In genomic region chr3:170563712-170564423, GRCh38 we compare ENCODE assay signal across 8 cellular contexts. TPM values are rescaled to one million over a fixed set of nuclear protein-coding genes. Genes with fewer than 3 reads are reported as not detected.
DNase-seq lines count a peak whose midpoint lies in the region; ATAC-seq and TF ChIP-seq lines count a peak whose summit lies in the region.

No MANE protein-coding gene starts in this region.

- 66% methylated on average over 7 of the region's 7 CpGs for WGBS in hepatocyte (ENCODE audit: low lambda C conversion rate, missing lambda C conversion rate)
- WGBS in gastroesophageal sphincter (ENCODE audit: low coverage in 1 of 2), 2 donors = 51 to 55% methylated on average over 6 to 7 of the region's 7 CpGs

- no peak for TF ChIP-seq EP300 in gastroesophageal sphincter (IDR thresholded peaks at IDR 0.05)

- H3K27ac ChIP-seq in hepatocyte = no peak overlapping the region
- H3K27ac ChIP-seq in gastroesophageal sphincter = no peak overlapping the region

- H4K20me1 ChIP-seq in hepatocyte (ENCODE audit: insufficient read depth, poor library complexity, severe bottlenecking) = no peaks in the 10 kb centered on the region

- H3K4me1 Mint-ChIP-seq in effector memory CD8-positive, alpha-beta T cell (ENCODE audit: low read depth in 2 of 2) = peaks cover 6 to 13% of the 10 kb centered on the region in 2 donors

- no peak overlapping the region for H3K4me2 ChIP-seq in hepatocyte

- H3K4me1 ChIP-seq in hepatocyte (ENCODE audit: insufficient read depth) (no peaks in the 10 kb centered on the region), gastroesophageal sphincter (no peaks in the 10 kb centered on the region)

- no peak overlapping the region for H3K4me3 ChIP-seq in hepatocyte
- no peak overlapping the region for H3K4me3 ChIP-seq in gastroesophageal sphincter

- H3K27me3 ChIP-seq in hepatocyte (no peaks in the 10 kb centered on the region), gastroesophageal sphincter (no peaks in the 10 kb centered on the region)

- H3K79me2 ChIP-seq in hepatocyte = no peaks in the 10 kb centered on the region

- TF ChIP-seq CTCF in hepatocyte (IDR thresholded peaks at IDR 0.05; ENCODE audit: poor library complexity) (no peak), gastroesophageal sphincter (IDR thresholded peaks at IDR 0.05) (no peak)

- H3K9me3 Mint-ChIP-seq in effector memory CD8-positive, alpha-beta T cell = no peaks in the 10 kb centered on the region

- H3K27ac Mint-ChIP-seq in effector memory CD8-positive, alpha-beta T cell = peak overlapping the region in 1 of 2 donors; percentile 39

- no peak overlapping the region for H3K4me3 Mint-ChIP-seq in effector memory CD8-positive, alpha-beta T cell

- peak overlapping the region; percentile 49 for H2AFZ ChIP-seq in hepatocyte

- H3K36me3 ChIP-seq in hepatocyte (replicated peaks; ENCODE audit: insufficient read depth, low read depth) = no peaks in the 10 kb centered on the region
- no peaks in the 10 kb centered on the region for H3K36me3 ChIP-seq in gastroesophageal sphincter

- H3K9me2 ChIP-seq in hepatocyte (replicated peaks; ENCODE audit: insufficient read depth) = no peaks in the 10 kb centered on the region

- H3K9me3 ChIP-seq in hepatocyte (ENCODE audit: low read depth) (no peaks in the 10 kb centered on the region), gastroesophageal sphincter (no peaks in the 10 kb centered on the region)

- H3K36me3 Mint-ChIP-seq in effector memory CD8-positive, alpha-beta T cell (ENCODE audit: insufficient read depth) = no peaks in the 10 kb centered on the region

- ATAC-seq in HG02798 (IDR thresholded peaks at IDR 0.05; ENCODE audit: poor library complexity, unreplicated experiment) (peak; percentile 83), gastroesophageal sphincter (no peak)
- ATAC-seq in effector memory CD8-positive, alpha-beta T cell (replicated peaks) = no peak

- DNase-seq in stimulated activated CD4-positive, alpha-beta T cell treated with anti-CD3 and anti-CD28 coated beads, Interleukin-1b, Interleukin-23, amount 100 ng/mL, for 48 hours = peak; percentile 29
- no peak for DNase-seq in stimulated activated CD4-positive, alpha-beta T cell treated with anti-CD3 and anti-CD28 coated beads, Interleukin-4, amount 100 ng/mL, for 4 hours
- DNase-seq in NOMO-1 treated with dmso at 0.1 percent for 144 hours (lab: John Stamatoyannopoulos, UW; ENCODE audit: unreplicated experiment) (peak; percentile 8), hepatocyte (ENCODE audit: low spot score) (peak; percentile 14)
- DNase-seq in activated effector memory CD4-positive, alpha-beta T cell treated with anti-CD3 and anti-CD28 coated beads, Interleukin-2, amount 50 U/mL, for 16 hours = no peak
- DNase-seq in effector memory CD8-positive, alpha-beta T cell = no peak

- peaks cover 0 to 19% of the 10 kb centered on the region in 2 donors for H3K27me3 Mint-ChIP-seq in effector memory CD8-positive, alpha-beta T cell

- TF ChIP-seq POLR2A in gastroesophageal sphincter (IDR thresholded peaks at IDR 0.05) = no peak

RNA-seq across cellular contexts. Expression of gene SLC7A14, which starts 22.0 kb away (rescaled TPM):
- total RNA-seq in hepatocyte = 0.08 and 0.10 TPM in 2 replicates
- not detected in 2 replicates for polyA plus RNA-seq in hepatocyte
- total RNA-seq in gastroesophageal sphincter = under 1 TPM; under 0.01 to 0.99 (median 0.43) TPM

Comparison
In these comparisons a context has a peak if more than half of its experiments do, and no peak if none do; other contexts are left out.
1. DNase-seq: peak in stimulated activated CD4-positive, alpha-beta T cell treated with anti-CD3 and anti-CD28 coated beads, Interleukin-1b, Interleukin-23, amount 100 ng/mL, for 48 hours (single experiment), NOMO-1 treated with dmso at 0.1 percent for 144 hours (single experiment) and hepatocyte (single experiment); none in stimulated activated CD4-positive, alpha-beta T cell treated with anti-CD3 and anti-CD28 coated beads, Interleukin-4, amount 100 ng/mL, for 4 hours (0 of 2), activated effector memory CD4-positive, alpha-beta T cell treated with anti-CD3 and anti-CD28 coated beads, Interleukin-2, amount 50 U/mL, for 16 hours (single experiment) and effector memory CD8-positive, alpha-beta T cell (0 of 3).